8 cellular contexts compared by ENCODE assay signal in genomic region chr1:65421341-65422174, GRCh38. TPM values are rescaled to one million over a fixed set of nuclear protein-coding genes. Genes with fewer than 3 reads are reported as not detected.
A peak's percentile ranks its signal among the peaks of the same experiment; 100 is the strongest.
DNase-seq lines count a peak whose midpoint lies in the region; ATAC-seq and TF ChIP-seq lines count a peak whose summit lies in the region.

No MANE protein-coding gene starts in this region.

- H3K27ac ChIP-seq in right atrium auricular region, result peak overlapping the region; percentile 95 to 97
- peak overlapping the region; percentile 93 for H3K27ac ChIP-seq in angular gyrus (ENCODE audit: low read depth, low read length)
- peak overlapping the region; percentile 86 to 92 for H3K27ac ChIP-seq in liver (ENCODE audit: low read depth in 1 of 2, low read length in 2 of 2)

- ATAC-seq in Right ventricle myocardium inferior, result no peak
- ATAC-seq in HG03520 (IDR thresholded peaks at IDR 0.05; ENCODE audit: unreplicated experiment), result no peak
- ATAC-seq in GM19467 (IDR thresholded peaks at IDR 0.05; ENCODE audit: unreplicated experiment), result no peak
- no peak for ATAC-seq in GM21737 (IDR thresholded peaks at IDR 0.05; ENCODE audit: unreplicated experiment)

- peaks cover 18% of the 10 kb centered on the region for H3K36me3 ChIP-seq in right atrium auricular region
- H3K36me3 ChIP-seq in liver (ENCODE audit: control insufficient read depth in 4 of 4, insufficient read depth in 3 of 4, low read depth in 1 of 4, low read length in 3 of 4), result peaks cover 2 to 13% (median 10%) of the 10 kb centered on the region in 4 donors

- DNase-seq in right atrium auricular region (ENCODE audit: low spot score) (no peak), Right ventricle myocardium inferior (ENCODE audit: missing footprints) (no peak), HK-2 (ENCODE audit: unreplicated experiment) (no peak)

- peaks cover 0 to 33% of the 10 kb centered on the region in 2 donors for H3K4me1 ChIP-seq in right atrium auricular region
- peaks cover 0 to 19% (median 12%) of the 10 kb centered on the region in 4 donors for H3K4me1 ChIP-seq in liver (ENCODE audit: control insufficient read depth in 4 of 4, insufficient read depth in 4 of 4, low read length in 3 of 4)

- TF ChIP-seq RAD21 in liver (IDR thresholded peaks at IDR 0.05), result no peak

- H3K4me3 ChIP-seq in right atrium auricular region, result peak overlapping the region; percentile 73 to 93
- peak overlapping the region; percentile 63 to 87 (median 83) for H3K4me3 ChIP-seq in liver (ENCODE audit: low read depth in 1 of 3, low read length in 3 of 3)

- WGBS in liver, result 9% methylated on average over 14 of the region's 14 CpGs

- peak overlapping the region; percentile 69 to 79 for H3K9ac ChIP-seq in liver (ENCODE audit: low read depth in 1 of 2, low read length in 2 of 2)

- no peak for TF ChIP-seq CTCF in right atrium auricular region (IDR thresholded peaks at IDR 0.05)
- TF ChIP-seq CTCF in liver (IDR thresholded peaks at IDR 0.05; ENCODE audit: low read depth, low read length, missing input control), result no peak

- H3K9me3 ChIP-seq in right atrium auricular region (no peaks in the 10 kb centered on the region), liver (ENCODE audit: control insufficient read depth in 4 of 4, low read length in 3 of 4) (no peaks in the 10 kb centered on the region)

- H3K27me3 ChIP-seq in right atrium auricular region, result no peaks in the 10 kb centered on the region
- no peaks in the 10 kb centered on the region for H3K27me3 ChIP-seq in liver (ENCODE audit: control insufficient read depth in 4 of 4, insufficient read depth in 4 of 4, low read length in 3 of 4)

- intact Hi-C loops in Right ventricle myocardium inferior (cut with DNase I), result loop anchor here (2.0 to 5.0 kb wide), 5 partner anchors 71 to 355 kb away; partner anchors contain the start of gene AK4

TF ChIP-seq in liver, 16 proteins besides CTCF, POLR2A, EP300 and RAD21:
- TF ChIP-seq HNF4G (IDR thresholded peaks at IDR 0.05) (no peak), NR2F2 (IDR thresholded peaks at IDR 0.05) (peak; percentile 4)

RNA-seq across cellular contexts. Expression of gene LEPR, which starts 1.1 kb away (rescaled TPM):
- total RNA-seq in right atrium auricular region (10 to 100 TPM; 10.8 to 25.2 TPM), Right ventricle myocardium inferior (3.5 TPM), liver (10 to 100 TPM; 45.6 to 99.8 TPM)
- polyA plus RNA-seq in liver, result 100 to 1,000 TPM in 1 of 2 donors, 10 to 100 TPM in 1; 42.0 to 103 TPM

RNA-seq across cellular contexts. Expression of gene LEPROT, which starts 1.1 kb away (rescaled TPM):
- total RNA-seq in right atrium auricular region (10 to 100 TPM; 42.7 to 44.6 TPM), Right ventricle myocardium inferior (44.3 TPM), liver (10 to 100 TPM; 33.5 to 39.2 TPM)
- polyA plus RNA-seq in liver, result 10 to 100 TPM; 23.6 to 43.4 TPM
